Comparison of ENCODE assay signal across 1 cellular context in genomic region chr3:50237754-50238548, GRCh38.
TF ChIP-seq lines count a peak whose summit lies in the region.

No MANE protein-coding gene starts in this region.

TF ChIP-seq in A549, 52 proteins besides CTCF, POLR2A, EP300 and RAD21:
- TF ChIP-seq E2F6 (IDR thresholded peaks at IDR 0.05; ENCODE audit: borderline replicate concordance, low read depth): no peak
- no peak for TF ChIP-seq ZFP36 (IDR thresholded peaks at IDR 0.05; ENCODE audit: borderline replicate concordance, partially characterized antibody)
- TF ChIP-seq BHLHE40 (IDR thresholded peaks at IDR 0.05; ENCODE audit: low read depth, low read length): no peak
- no peak for TF ChIP-seq ZNF302 (CRISPR knock-in tag; IDR thresholded peaks at IDR 0.05)
- TF ChIP-seq MAX (IDR thresholded peaks at IDR 0.05): no peak
- TF ChIP-seq ELK1 (IDR thresholded peaks at IDR 0.05; ENCODE audit: low read depth, low read length): no peak
- TF ChIP-seq KDM5A (IDR thresholded peaks at IDR 0.05): no peak
- TF ChIP-seq JUN (IDR thresholded peaks at IDR 0.05): no peak
